Comparison of ENCODE assay signal across 15 cellular contexts in the genomic region with DNA sequence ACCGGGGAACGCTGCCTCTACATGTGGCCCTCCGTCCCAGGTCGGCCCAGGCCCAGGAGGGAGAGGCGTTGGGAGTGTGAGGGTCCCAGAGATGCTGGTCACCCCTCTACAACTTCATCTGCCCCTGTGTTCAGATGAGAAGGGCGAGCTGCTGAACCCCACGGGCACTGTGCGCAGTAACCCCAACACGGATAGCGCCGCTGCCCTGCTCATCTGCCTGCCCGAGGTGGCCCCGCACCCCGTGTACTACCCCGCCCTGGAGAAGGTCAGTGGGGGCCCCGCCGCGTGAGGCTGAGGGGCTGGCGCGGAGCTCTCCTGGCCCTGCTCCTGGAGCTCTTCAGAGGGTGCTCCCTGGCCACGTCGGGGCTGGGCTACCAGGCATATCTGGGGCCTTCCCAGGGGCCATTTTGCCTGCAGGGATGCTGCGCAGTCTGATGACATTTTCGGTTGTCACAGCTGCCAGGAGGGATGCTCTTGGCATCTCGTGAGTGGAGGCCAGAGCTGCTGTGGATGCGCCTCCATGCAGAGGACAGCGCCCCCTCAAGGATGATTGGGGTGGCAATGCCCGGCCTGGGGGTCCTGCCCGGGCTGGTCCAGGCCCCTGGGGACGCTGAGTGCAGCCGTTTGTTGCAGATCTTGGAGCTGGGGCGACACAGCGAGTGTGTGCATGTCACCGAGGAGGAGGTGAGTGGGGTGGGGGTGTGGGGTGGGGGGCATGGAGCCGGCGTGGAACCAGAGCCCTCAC.
DNase-seq lines count a peak whose midpoint lies in the region; ATAC-seq, FAIRE-seq and TF ChIP-seq lines count a peak whose summit lies in the region.
"Had no signal": no experiment of that assay in that cellular context is flagged by ENCODE, and none has a peak within 500 bp of the region (broad histone marks: within the 10 kb centered on the region; RNA-seq: fewer than 3 reads in every experiment).

No MANE protein-coding gene starts in this region.

- no peak overlapping the region for H3K4me3 ChIP-seq in smooth muscle cell
- H3K4me3 ChIP-seq: gastrocnemius medialis, SJSA1, uterus had no signal

- no peaks in the 10 kb centered on the region for H3K9me3 Mint-ChIP-seq in activated T-cell treated with anti-CD3 and anti-CD28 coated beads, Interleukin-2, amount 50 U/mL, for 24 hours
- H3K9me3 Mint-ChIP-seq in dendritic cell treated with granulocyte-macrophage colony-stimulating factor and Interleukin-4, amounts not matched to agents 40 ng/mL and 50 ng/mL, for 4 days, result peaks cover 11% of the 10 kb centered on the region

- peaks cover 80% of the 10 kb centered on the region for H3K4me1 Mint-ChIP-seq in activated T-cell treated with anti-CD3 and anti-CD28 coated beads, Interleukin-2, amount 50 U/mL, for 24 hours (ENCODE audit: low read depth)
- peaks cover 71% of the 10 kb centered on the region for H3K4me1 Mint-ChIP-seq in dendritic cell treated with granulocyte-macrophage colony-stimulating factor and Interleukin-4, amounts not matched to agents 40 ng/mL and 50 ng/mL, for 4 days (ENCODE audit: low read depth)

- H3K4me1 ChIP-seq in smooth muscle cell (ENCODE audit: low read depth), result no peaks in the 10 kb centered on the region
- H3K4me1 ChIP-seq: uterus had no signal

- ATAC-seq in GM18498 (IDR thresholded peaks at IDR 0.05; ENCODE audit: unreplicated experiment), result no peak
- ATAC-seq: gastrocnemius medialis had no signal

- peaks cover 99% of the 10 kb centered on the region for H3K36me3 Mint-ChIP-seq in activated T-cell treated with anti-CD3 and anti-CD28 coated beads, Interleukin-2, amount 50 U/mL, for 24 hours (ENCODE audit: low read depth)
- H3K36me3 Mint-ChIP-seq in dendritic cell treated with granulocyte-macrophage colony-stimulating factor and Interleukin-4, amounts not matched to agents 40 ng/mL and 50 ng/mL, for 4 days (ENCODE audit: low read depth), result peaks cover 100% of the 10 kb centered on the region

- H3K36me3 ChIP-seq in KOPT-K1 (ENCODE audit: insufficient read depth, low read length), result peaks cover 79% of the 10 kb centered on the region
- no peaks in the 10 kb centered on the region for H3K36me3 ChIP-seq in smooth muscle cell (ENCODE audit: low read depth)
- H3K36me3 ChIP-seq: gastrocnemius medialis, uterus had no signal

- no peak for FAIRE-seq in urothelium cell line (lab: Jason Lieb, UNC)

- peak overlapping the region; percentile 97 for H3K27ac Mint-ChIP-seq in activated T-cell treated with anti-CD3 and anti-CD28 coated beads, Interleukin-2, amount 50 U/mL, for 24 hours
- peak overlapping the region; percentile 78 for H3K27ac Mint-ChIP-seq in dendritic cell treated with granulocyte-macrophage colony-stimulating factor and Interleukin-4, amounts not matched to agents 40 ng/mL and 50 ng/mL, for 4 days

- H3K27me3 Mint-ChIP-seq in activated T-cell treated with anti-CD3 and anti-CD28 coated beads, Interleukin-2, amount 50 U/mL, for 24 hours, result no peaks in the 10 kb centered on the region
- no peaks in the 10 kb centered on the region for H3K27me3 Mint-ChIP-seq in dendritic cell treated with granulocyte-macrophage colony-stimulating factor and Interleukin-4, amounts not matched to agents 40 ng/mL and 50 ng/mL, for 4 days

- H3F3A ChIP-seq in smooth muscle cell (ENCODE audit: low read depth), result no peaks in the 10 kb centered on the region

- TF ChIP-seq CTCF in smooth muscle cell (IDR thresholded peaks at IDR 0.05; ENCODE audit: borderline replicate concordance, insufficient read depth, poor library complexity, severe bottlenecking), result peak; percentile 9

- H3K27ac ChIP-seq in KOPT-K1 (ENCODE audit: low read depth, low read length, poor library complexity, severe bottlenecking) (peak overlapping the region; percentile 100), smooth muscle cell (ENCODE audit: low read depth) (no peak overlapping the region)
- H3K27ac ChIP-seq: gastrocnemius medialis, uterus had no signal

- H3K9me3 ChIP-seq in KOPT-K1 (ENCODE audit: insufficient read depth, low read length, poor library complexity, severe bottlenecking) (peaks cover 15% of the 10 kb centered on the region), smooth muscle cell (replicated peaks; ENCODE audit: low read depth) (no peaks in the 10 kb centered on the region)
- H3K9me3 ChIP-seq: gastrocnemius medialis had no signal

- no peak overlapping the region for H3K9ac ChIP-seq in smooth muscle cell (ENCODE audit: low read depth)

- intact Hi-C loops in dendritic cell treated with granulocyte-macrophage colony-stimulating factor and Interleukin-4, amounts not matched to agents 40 ng/mL and 50 ng/mL, for 4 days (cut with micrococcal nuclease), result loop anchor here (5.0 kb wide), 1 partner anchor 93 kb away; no protein-coding TSS in a partner anchor

- H3K27me3 ChIP-seq in smooth muscle cell (ENCODE audit: low read depth), result no peaks in the 10 kb centered on the region
- H3K27me3 ChIP-seq: gastrocnemius medialis, SJSA1, uterus had no signal

- H2AFZ ChIP-seq in smooth muscle cell (ENCODE audit: low read depth), result no peak overlapping the region

- no peaks in the 10 kb centered on the region for H3K79me2 ChIP-seq in smooth muscle cell (ENCODE audit: low read depth)

- H3K4me3 Mint-ChIP-seq in activated T-cell treated with anti-CD3 and anti-CD28 coated beads, Interleukin-2, amount 50 U/mL, for 24 hours, result no peak overlapping the region
- H3K4me3 Mint-ChIP-seq in dendritic cell treated with granulocyte-macrophage colony-stimulating factor and Interleukin-4, amounts not matched to agents 40 ng/mL and 50 ng/mL, for 4 days, result no peak overlapping the region

- no peak overlapping the region for H3K4me2 ChIP-seq in smooth muscle cell

- WGBS in smooth muscle cell (ENCODE audit: low lambda C conversion rate), result 95% methylated on average over 31 of the region's 36 CpGs

- no peak for DNase-seq in activated T-cell treated with anti-CD3 and anti-CD28 coated beads, Interleukin-2, amount 50 U/mL, for 24 hours
- DNase-seq in activated T-cell treated with anti-CD3 and anti-CD28 coated beads for 4 hours (no peak), smooth muscle cell (lab: John Stamatoyannopoulos, UW; ENCODE audit: unreplicated experiment) (no peak), NCI-H1436 (lab: John Stamatoyannopoulos, UW) (no peak), urothelium cell line (ENCODE audit: low spot score) (no peak)
- DNase-seq: activated CD4-positive, CD25-positive, alpha-beta regulatory T cell; activated effector memory CD4-positive, alpha-beta T cell treated with Interleukin-2 at 50 U/mL for 16 hours; gastrocnemius medialis; islet precursor cell; NCI-H2081; uterus had no signal

- no peaks in the 10 kb centered on the region for H4K20me1 ChIP-seq in smooth muscle cell (ENCODE audit: low read depth)
